ENCODE assay signal across 10 cellular contexts in the genomic region with DNA sequence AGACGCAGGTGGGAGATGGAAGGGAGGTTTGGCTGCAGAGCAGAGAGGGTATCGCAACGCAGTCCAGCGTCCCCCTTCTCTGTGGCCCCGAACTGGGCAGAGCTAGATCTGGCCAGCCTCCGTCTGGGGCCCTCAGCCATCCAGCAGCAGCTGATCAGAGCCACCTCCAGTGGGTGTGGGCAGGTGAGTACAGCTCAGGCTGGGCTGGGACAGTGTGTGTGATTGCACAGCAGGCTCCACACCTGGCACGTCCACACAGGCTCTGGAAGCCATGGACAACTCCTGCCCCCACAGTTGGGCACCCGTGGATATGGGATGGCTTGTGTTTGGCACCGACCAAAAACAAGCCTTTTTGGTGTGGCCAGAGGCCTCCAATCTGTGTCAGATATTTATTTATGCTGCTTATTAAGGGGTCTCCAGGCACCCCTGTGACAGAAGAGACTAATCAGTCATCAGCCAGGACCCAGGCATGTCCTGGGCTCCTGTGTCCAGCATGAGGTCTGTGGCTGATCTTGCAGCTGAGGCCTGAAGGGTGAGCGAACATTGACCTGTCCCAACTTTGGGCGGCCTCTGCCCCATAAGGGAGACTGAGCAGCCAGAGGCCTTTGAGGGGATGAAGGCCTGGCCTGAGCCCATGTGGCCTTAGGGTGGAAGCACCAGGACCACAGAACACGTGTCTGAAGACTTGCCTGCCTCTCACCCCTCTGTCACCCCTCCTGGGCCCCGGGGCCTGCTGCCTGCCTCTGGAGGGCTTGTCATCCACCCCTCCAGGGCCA. TPM values are rescaled to one million over a fixed set of nuclear protein-coding genes. Genes with fewer than 3 reads are reported as not detected.
DNase-seq lines count a peak whose midpoint lies in the region; ATAC-seq and TF ChIP-seq lines count a peak whose summit lies in the region.
"Had no signal": no experiment of that assay in that cellular context is flagged by ENCODE, and none has a peak within 500 bp of the region (broad histone marks: within the 10 kb centered on the region; RNA-seq: fewer than 3 reads in every experiment).

No MANE protein-coding gene starts in this region.

- peak overlapping the region in 2 of 3 donors; percentile 73 to 83 for H3K27ac ChIP-seq in right lobe of liver
- H3K27ac ChIP-seq in tibial nerve = peak overlapping the region; percentile 51 to 93 (median 85)

- TF ChIP-seq CTCF in right lobe of liver (IDR thresholded peaks at IDR 0.05) (no peak), tibial nerve (IDR thresholded peaks at IDR 0.05) (no peak)

- peak; percentile 38 for DNase-seq in activated T-cell treated with anti-CD3 and anti-CD28 coated beads, Interleukin-2, amount 50 U/mL, for 24 hours
- DNase-seq in activated T-cell treated with anti-CD3 and anti-CD28 coated beads, Interleukin-2, amount 50 U/mL, for 1 hour = no peak
- DNase-seq in activated naive CD8-positive, alpha-beta T cell treated with anti-CD3 and anti-CD28 coated beads for 36 hours = no peak
- DNase-seq in right lobe of liver (peak in 1 of 3 donors; percentile 74), tibial nerve (ENCODE audit: low spot score in 2 of 2) (no peak), anterior cingulate cortex (lab: John Stamatoyannopoulos, UW) (no peak)
- DNase-seq: AML-193, KG1 had no signal

- H3K4me3 Mint-ChIP-seq in activated T-cell treated with anti-CD3 and anti-CD28 coated beads, Interleukin-2, amount 50 U/mL, for 24 hours = no peak overlapping the region
- H3K4me3 Mint-ChIP-seq in activated naive CD8-positive, alpha-beta T cell treated with anti-CD3 and anti-CD28 coated beads for 36 hours = no peak overlapping the region

- H3K4me1 Mint-ChIP-seq in activated T-cell treated with anti-CD3 and anti-CD28 coated beads, Interleukin-2, amount 50 U/mL, for 24 hours (ENCODE audit: low read depth) = peaks cover 18% of the 10 kb centered on the region
- H3K4me1 Mint-ChIP-seq in activated naive CD8-positive, alpha-beta T cell treated with anti-CD3 and anti-CD28 coated beads for 36 hours = peaks cover 14% of the 10 kb centered on the region

- peak overlapping the region; percentile 89 for H3K27ac Mint-ChIP-seq in activated T-cell treated with anti-CD3 and anti-CD28 coated beads, Interleukin-2, amount 50 U/mL, for 24 hours
- H3K27ac Mint-ChIP-seq in activated naive CD8-positive, alpha-beta T cell treated with anti-CD3 and anti-CD28 coated beads for 36 hours = peak overlapping the region; percentile 81

- H3K9me3 ChIP-seq in right lobe of liver (no peaks in the 10 kb centered on the region), tibial nerve (no peaks in the 10 kb centered on the region)

- TF ChIP-seq EP300 in tibial nerve (IDR thresholded peaks at IDR 0.05) = no peak

- WGBS in right lobe of liver (ENCODE audit: insufficient coverage, low coverage, low lambda C conversion rate, missing lambda C conversion rate) = no CpG with 5 or more reads among the region's 13 CpGs
- WGBS in tibial nerve, 2 donors = 51 to 73% methylated on average over 5 to 10 of the region's 13 CpGs

- H3K4me3 ChIP-seq in right lobe of liver (no peak overlapping the region), tibial nerve (no peak overlapping the region)

- H3K36me3 ChIP-seq in right lobe of liver = peaks cover 0 to 51% (median 19%) of the 10 kb centered on the region in 4 donors
- peaks cover 0 to 83% (median 0%) of the 10 kb centered on the region in 3 donors for H3K36me3 ChIP-seq in tibial nerve

- TF ChIP-seq POLR2A in right lobe of liver (IDR thresholded peaks at IDR 0.05) (peak; percentile 9), tibial nerve (IDR thresholded peaks at IDR 0.05) (no peak)

- peaks cover 0 to 46% (median 21%) of the 10 kb centered on the region in 4 donors for H3K4me1 ChIP-seq in right lobe of liver
- H3K4me1 ChIP-seq in tibial nerve = peaks cover 0 to 45% (median 26%) of the 10 kb centered on the region in 4 donors

- ATAC-seq in right lobe of liver = peak in 3 of 4 donors; percentile 4 to 21 (median 9)
- ATAC-seq in HG02870 (IDR thresholded peaks at IDR 0.05; ENCODE audit: unreplicated experiment) = no peak
- no peak for ATAC-seq in HG03521 (IDR thresholded peaks at IDR 0.05; ENCODE audit: unreplicated experiment)

- intact Hi-C loops in right lobe of liver (cut with DNase I) = no loop called here

- H3K9me3 Mint-ChIP-seq in activated T-cell treated with anti-CD3 and anti-CD28 coated beads, Interleukin-2, amount 50 U/mL, for 24 hours = no peaks in the 10 kb centered on the region
- H3K9me3 Mint-ChIP-seq in activated naive CD8-positive, alpha-beta T cell treated with anti-CD3 and anti-CD28 coated beads for 36 hours = no peaks in the 10 kb centered on the region

- H3K27me3 Mint-ChIP-seq in activated T-cell treated with anti-CD3 and anti-CD28 coated beads, Interleukin-2, amount 50 U/mL, for 24 hours = no peaks in the 10 kb centered on the region
- no peaks in the 10 kb centered on the region for H3K27me3 Mint-ChIP-seq in activated naive CD8-positive, alpha-beta T cell treated with anti-CD3 and anti-CD28 coated beads for 36 hours

- H3K27me3 ChIP-seq in right lobe of liver (no peaks in the 10 kb centered on the region), tibial nerve (no peaks in the 10 kb centered on the region)

- peaks cover 87% of the 10 kb centered on the region for H3K36me3 Mint-ChIP-seq in activated T-cell treated with anti-CD3 and anti-CD28 coated beads, Interleukin-2, amount 50 U/mL, for 24 hours (ENCODE audit: low read depth)
- peaks cover 9% of the 10 kb centered on the region for H3K36me3 Mint-ChIP-seq in activated naive CD8-positive, alpha-beta T cell treated with anti-CD3 and anti-CD28 coated beads for 36 hours

RNA-seq across cellular contexts. Expression of a gene that starts 18.6 kb away (rescaled TPM):
- 10 to 100 TPM; 69.2 to 70.1 TPM for total RNA-seq in activated naive CD8-positive, alpha-beta T cell treated with anti-CD3 and anti-CD28 coated beads for 36 hours
- total RNA-seq in right lobe of liver (10 to 100 TPM in 5 of 6 experiments, 1 to 10 TPM in 1; 9.5 to 23.0 (median 18.0) TPM), tibial nerve (10 to 100 TPM; 26.6 to 33.6 (median 27.5) TPM)

RNA-seq across cellular contexts. Expression of a gene that starts 35.2 kb away (rescaled TPM):
- not detected for total RNA-seq in activated naive CD8-positive, alpha-beta T cell treated with anti-CD3 and anti-CD28 coated beads for 36 hours
- total RNA-seq in right lobe of liver = 1 to 10 TPM in 1 of 6 experiments, under 1 TPM in 4, not detected in 1; 0.31 to 3.8 (median 0.37) TPM
- 10 to 100 TPM in 1 of 4 donors, 1 to 10 TPM in 3; 1.7 to 10.8 (median 2.5) TPM for total RNA-seq in tibial nerve

RNA-seq across cellular contexts. Expression of a gene that starts 56.7 kb away (rescaled TPM):
- total RNA-seq in activated naive CD8-positive, alpha-beta T cell treated with anti-CD3 and anti-CD28 coated beads for 36 hours = 100 to 1,000 TPM; 107 to 109 TPM
- total RNA-seq in right lobe of liver (100 to 1,000 TPM in 2 of 6 experiments, 10 to 100 TPM in 4; 62.6 to 135 (median 66.8) TPM), tibial nerve (10 to 100 TPM; 69.9 to 91.1 (median 76.4) TPM)

RNA-seq across cellular contexts. Expression of a gene that starts 57.1 kb away (rescaled TPM):
- 100 to 1,000 TPM; 114 to 117 TPM for total RNA-seq in activated naive CD8-positive, alpha-beta T cell treated with anti-CD3 and anti-CD28 coated beads for 36 hours
- total RNA-seq in right lobe of liver (10 to 100 TPM; 12.1 to 20.7 (median 14.5) TPM), tibial nerve (10 to 100 TPM; 32.6 to 51.5 (median 36.4) TPM)

Comparison
In these comparisons a context has a peak if more than half of its experiments do, and no peak if none do; other contexts are left out.
1. ATAC-seq: peak in right lobe of liver (3 of 4); none in HG02870 (single experiment) and HG03521 (single experiment).